18 cellular contexts compared by ENCODE assay signal in genomic region chr3:52784021-52784621, GRCh38. TPM values are rescaled to one million over a fixed set of nuclear protein-coding genes. Genes with fewer than 3 reads are reported as not detected.
DNase-seq lines count a peak whose midpoint lies in the region; ATAC-seq and TF ChIP-seq lines count a peak whose summit lies in the region.
"Had no signal": no experiment of that assay in that cellular context is flagged by ENCODE, and none has a peak within 500 bp of the region (broad histone marks: within the 10 kb centered on the region; RNA-seq: fewer than 3 reads in every experiment).

No MANE protein-coding gene starts in this region.

- intact Hi-C loops in left cardiac atrium (cut with DNase I), result no loop called here
- intact Hi-C loops in left ventricle myocardium inferior (cut with micrococcal nuclease), result no loop called here
- intact Hi-C loops in lower lobe of right lung (cut with DNase I), result no loop called here

- DNase-seq in left cardiac atrium (peak; percentile 18), left ventricle myocardium inferior (no peak), ecto neural progenitor cell (ENCODE audit: low spot score) (peak; percentile 30), lower lobe of right lung (peak; percentile 30), suprapubic skin (ENCODE audit: low spot score in 2 of 2) (peak; percentile 45 to 69), NCI-H2029 treated with DMSO at 0.1 percent for 48 hours (lab: John Stamatoyannopoulos, UW) (no peak)
- no peak for DNase-seq in activated CD4-positive, alpha-beta T cell treated with anti-CD3 and anti-CD28 coated beads, Interleukin-2, amount 50 U/mL, for 4 hours
- DNase-seq: KG1, NCI-H1105 treated with DMSO at 0.1 percent for 48 hours, NCI-H1694, NCI-H510A, NCI-H774, OCI-M1, SIG-M5 had no signal

- H3K9me3 ChIP-seq in left ventricle myocardium inferior (replicated peaks), result no peaks in the 10 kb centered on the region
- no peaks in the 10 kb centered on the region for H3K9me3 ChIP-seq in lower lobe of right lung
- H3K9me3 ChIP-seq in suprapubic skin, result no peaks in the 10 kb centered on the region
- H3K9me3 ChIP-seq: BLaER1 treated with 17β-estradiol and CSF1 and Interleukin-3, amounts not matched to agents 10 nM and 100 nM had no signal

- TF ChIP-seq CTCF in left ventricle myocardium inferior (IDR thresholded peaks at IDR 0.05; ENCODE audit: borderline replicate concordance) (no peak), lower lobe of right lung (IDR thresholded peaks at IDR 0.05) (no peak), suprapubic skin (IDR thresholded peaks at IDR 0.05) (no peak)

- H3K36me3 ChIP-seq in left ventricle myocardium inferior (no peaks in the 10 kb centered on the region), lower lobe of right lung (no peaks in the 10 kb centered on the region), suprapubic skin (no peaks in the 10 kb centered on the region)
- H3K36me3 ChIP-seq: BLaER1 treated with 17β-estradiol and CSF1 and Interleukin-3, amounts not matched to agents 10 nM and 100 nM had no signal

- H3K27me3 ChIP-seq in left ventricle myocardium inferior (ENCODE audit: low read depth), result peaks cover 19% of the 10 kb centered on the region
- H3K27me3 ChIP-seq in lower lobe of right lung (ENCODE audit: low read depth), result no peaks in the 10 kb centered on the region
- H3K27me3 ChIP-seq in suprapubic skin, result peaks cover 3% of the 10 kb centered on the region
- H3K27me3 ChIP-seq: BLaER1 treated with 17β-estradiol and CSF1 and Interleukin-3, amounts not matched to agents 10 nM and 100 nM had no signal

- no peak for TF ChIP-seq POLR2A in suprapubic skin (IDR thresholded peaks at IDR 0.05)

- no peak overlapping the region for H3K27ac ChIP-seq in left ventricle myocardium inferior (replicated peaks)
- no peak overlapping the region for H3K27ac ChIP-seq in lower lobe of right lung
- no peak overlapping the region for H3K27ac ChIP-seq in suprapubic skin
- H3K27ac ChIP-seq: BLaER1 treated with 17β-estradiol and CSF1 and Interleukin-3, amounts not matched to agents 10 nM and 100 nM had no signal

- H3K4me1 ChIP-seq in left ventricle myocardium inferior (no peaks in the 10 kb centered on the region), lower lobe of right lung (no peaks in the 10 kb centered on the region), suprapubic skin (peaks cover 3% of the 10 kb centered on the region)

- TF ChIP-seq EP300 in suprapubic skin (IDR thresholded peaks at IDR 0.05), result no peak

- ATAC-seq in left cardiac atrium (no peak), lower lobe of right lung (no peak), GM18909 (IDR thresholded peaks at IDR 0.05; ENCODE audit: poor library complexity, unreplicated experiment) (no peak)

- H3K4me3 ChIP-seq in left ventricle myocardium inferior, result no peak overlapping the region
- no peak overlapping the region for H3K4me3 ChIP-seq in lower lobe of right lung
- no peak overlapping the region for H3K4me3 ChIP-seq in suprapubic skin
- H3K4me3 ChIP-seq: BLaER1 treated with 17β-estradiol and CSF1 and Interleukin-3, amounts not matched to agents 10 nM and 100 nM had no signal

- WGBS in suprapubic skin, result 75% methylated on average over 4 of the region's 18 CpGs

RNA-seq across cellular contexts. Expression of gene ITIH1, which starts 6.7 kb away (rescaled TPM):
- total RNA-seq in left cardiac atrium, result not detected
- total RNA-seq in left ventricle myocardium inferior, result not detected
- not detected for total RNA-seq in lower lobe of right lung
- total RNA-seq in suprapubic skin, result 1 to 10 TPM in 1 of 4 donors, not detected in 3; 1.5 TPM
- total RNA-seq: CD8-positive, alpha-beta memory T cell; H4 had no signal

RNA-seq across cellular contexts. Expression of gene ITIH3, which starts 10.5 kb away (rescaled TPM):
- total RNA-seq in left cardiac atrium (under 1 TPM; 0.55 to 0.62 TPM), left ventricle myocardium inferior (0.55 TPM), lower lobe of right lung (4.5 TPM), suprapubic skin (1 to 10 TPM in 2 of 4 donors, under 1 TPM in 2; 0.18 to 5.6 (median 1.2) TPM)
- total RNA-seq: CD8-positive, alpha-beta memory T cell; H4 had no signal

RNA-seq across cellular contexts. Expression of gene NEK4, which starts 13.4 kb away (rescaled TPM):
- total RNA-seq in left cardiac atrium (10 to 100 TPM; 14.8 to 16.9 TPM), left ventricle myocardium inferior (17.7 TPM), lower lobe of right lung (25.1 TPM), suprapubic skin (10 to 100 TPM; 12.3 to 20.6 (median 15.5) TPM)

RNA-seq across cellular contexts. Expression of gene ITIH4, which starts 46.4 kb away (rescaled TPM):
- total RNA-seq in left cardiac atrium, result 1 to 10 TPM; 5.2 to 7.0 TPM
- total RNA-seq in left ventricle myocardium inferior, result 5.0 TPM
- 23.7 TPM for total RNA-seq in lower lobe of right lung
- 10 to 100 TPM in 1 of 4 donors, 1 to 10 TPM in 3; 2.1 to 12.2 (median 4.6) TPM for total RNA-seq in suprapubic skin

RNA-seq across cellular contexts. Expression of gene MUSTN1, which starts 50.7 kb away (rescaled TPM):
- total RNA-seq in left cardiac atrium, result 10 to 100 TPM; 14.8 to 33.4 TPM
- 32.7 TPM for total RNA-seq in left ventricle myocardium inferior
- 7.3 TPM for total RNA-seq in lower lobe of right lung
- total RNA-seq in suprapubic skin, result 10 to 100 TPM in 2 of 4 donors, 1 to 10 TPM in 2; 1.6 to 14.5 (median 8.3) TPM
- total RNA-seq: H4 had no signal

Comparison
In these comparisons a context has a peak if more than half of its experiments do, and no peak if none do; other contexts are left out.
1. DNase-seq: peak in left cardiac atrium (single experiment), ecto neural progenitor cell (single experiment), lower lobe of right lung (single experiment) and suprapubic skin (2 of 2); none in left ventricle myocardium inferior (single experiment), NCI-H2029 treated with DMSO at 0.1 percent for 48 hours (single experiment) and activated CD4-positive, alpha-beta T cell treated with anti-CD3 and anti-CD28 coated beads, Interleukin-2, amount 50 U/mL, for 4 hours (0 of 2).